ENCODE assay signal across 10 cellular contexts in the genomic region with DNA sequence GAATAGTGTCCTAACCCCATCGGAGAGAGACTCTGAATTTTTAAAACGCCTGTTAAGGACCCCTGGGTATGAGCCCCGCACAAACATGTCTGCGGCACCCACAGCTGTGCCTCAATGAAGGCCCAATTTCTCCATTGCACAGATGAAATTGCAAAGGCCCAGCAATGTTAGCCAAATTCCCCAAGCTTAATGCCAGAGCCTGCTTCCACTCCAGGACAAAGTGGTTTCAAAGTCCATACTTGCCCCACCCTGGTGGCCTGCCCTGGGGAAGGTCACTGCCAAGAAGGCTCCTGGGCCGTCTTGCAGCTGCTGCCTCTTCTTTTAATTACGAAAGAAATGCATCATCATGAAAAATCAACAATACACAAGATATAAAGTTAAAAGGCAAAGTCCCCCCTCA.
DNase-seq lines count a peak whose midpoint lies in the region; ATAC-seq and TF ChIP-seq lines count a peak whose summit lies in the region.
"Had no signal": no experiment of that assay in that cellular context is flagged by ENCODE, and none has a peak within 500 bp of the region (broad histone marks: within the 10 kb centered on the region; RNA-seq: fewer than 3 reads in every experiment).

No MANE protein-coding gene starts in this region.

- no peaks in the 10 kb centered on the region for H3K9me2 ChIP-seq in SK-N-SH

- TF ChIP-seq RAD21 in SK-N-SH (IDR thresholded peaks at IDR 0.05; ENCODE audit: low read length), result no peak

- WGBS in SK-N-SH (ENCODE audit: low lambda C conversion rate), result 34% methylated on average over 6 of the region's 6 CpGs

- H3K36me3 ChIP-seq in BLaER1, result no peaks in the 10 kb centered on the region
- no peaks in the 10 kb centered on the region for H3K36me3 ChIP-seq in muscle layer of duodenum (ENCODE audit: control insufficient read depth in 1 of 2, insufficient read depth in 2 of 2, low read length in 2 of 2)
- no peaks in the 10 kb centered on the region for H3K36me3 ChIP-seq in SK-N-SH (replicated peaks in 1 of 2; ENCODE audit: control insufficient read depth in 1 of 2, insufficient read depth in 2 of 2, low read length in 1 of 2)

- TF ChIP-seq CTCF in coronary artery (IDR thresholded peaks at IDR 0.05) (no peak), SK-N-SH (IDR thresholded peaks at IDR 0.05) (no peak)

- no peaks in the 10 kb centered on the region for H4K20me1 ChIP-seq in BLaER1
- H4K20me1 ChIP-seq in SK-N-SH (ENCODE audit: insufficient read depth), result no peaks in the 10 kb centered on the region

- no peaks in the 10 kb centered on the region for H3F3A ChIP-seq in SK-N-SH (replicated peaks; ENCODE audit: insufficient read depth)

- H3K4me3 ChIP-seq in BLaER1 (peak overlapping the region; percentile 63), coronary artery (peak overlapping the region; percentile 75), muscle layer of duodenum (ENCODE audit: low read depth in 1 of 2, low read length in 2 of 2) (peak overlapping the region; percentile 27 to 51), SK-N-SH (ENCODE audit: low read depth in 2 of 2, low read length in 1 of 2) (no peak overlapping the region)

- POLR2A ChIA-PET in SK-N-SH (lab: Yijun Ruan, JAX), result no interaction called here

- H3K27me3 Mint-ChIP-seq in T-helper 1 cell treated with Interleukin-12 subunit alpha and Interleukin-12 subunit beta and Interleukin-4 antibody, amounts not matched to agents 30 μg/mL and 1 μg/mL, for 36 hours (ENCODE audit: low read depth), result no peaks in the 10 kb centered on the region

- no peaks in the 10 kb centered on the region for H3K79me2 ChIP-seq in SK-N-SH (ENCODE audit: insufficient read depth)

- peaks cover 52% of the 10 kb centered on the region for H3K4me1 Mint-ChIP-seq in T-helper 1 cell treated with Interleukin-12 subunit alpha and Interleukin-12 subunit beta and Interleukin-4 antibody, amounts not matched to agents 30 μg/mL and 1 μg/mL, for 36 hours (ENCODE audit: low read depth)

- TF ChIP-seq EP300 in SK-N-SH (IDR thresholded peaks at IDR 0.05; ENCODE audit: borderline replicate concordance in 1 of 2, low read depth in 1 of 2, low read length in 1 of 2), result no peak

- H3K4me3 Mint-ChIP-seq in T-helper 1 cell treated with Interleukin-12 subunit alpha and Interleukin-12 subunit beta and Interleukin-4 antibody, amounts not matched to agents 30 μg/mL and 1 μg/mL, for 36 hours, result peak overlapping the region; percentile 87

- CTCF ChIA-PET in SK-N-SH (lab: Yijun Ruan, JAX), result no interaction called here

- peaks cover 25% of the 10 kb centered on the region for H3K36me3 Mint-ChIP-seq in T-helper 1 cell treated with Interleukin-12 subunit alpha and Interleukin-12 subunit beta and Interleukin-4 antibody, amounts not matched to agents 30 μg/mL and 1 μg/mL, for 36 hours (ENCODE audit: low read depth)

- peak overlapping the region; percentile 90 for H3K27ac Mint-ChIP-seq in T-helper 1 cell treated with Interleukin-12 subunit alpha and Interleukin-12 subunit beta and Interleukin-4 antibody, amounts not matched to agents 30 μg/mL and 1 μg/mL, for 36 hours

- H3K9ac ChIP-seq in BLaER1, result peak overlapping the region; percentile 76
- no peak overlapping the region for H3K9ac ChIP-seq in SK-N-SH

- no peaks in the 10 kb centered on the region for H3K9me3 Mint-ChIP-seq in T-helper 1 cell treated with Interleukin-12 subunit alpha and Interleukin-12 subunit beta and Interleukin-4 antibody, amounts not matched to agents 30 μg/mL and 1 μg/mL, for 36 hours

- DNase-seq in coronary artery (ENCODE audit: low spot score) (no peak), NCI-H2081 treated with DMSO at 0.1 percent for 48 hours (lab: John Stamatoyannopoulos, UW) (no peak), SK-N-SH (no peak)
- DNase-seq: islet precursor cell, T1000 had no signal

- ATAC-seq in HG03342 (IDR thresholded peaks at IDR 0.05; ENCODE audit: unreplicated experiment) (no peak), GM19023 (IDR thresholded peaks at IDR 0.05; ENCODE audit: unreplicated experiment) (no peak)

- H3K9me3 ChIP-seq in BLaER1 (no peaks in the 10 kb centered on the region), muscle layer of duodenum (ENCODE audit: control insufficient read depth in 1 of 2, low read length in 2 of 2) (no peaks in the 10 kb centered on the region), SK-N-SH (no peaks in the 10 kb centered on the region)

- H3K27ac ChIP-seq in BLaER1, result peak overlapping the region; percentile 83
- peak overlapping the region; percentile 18 to 87 for H3K27ac ChIP-seq in coronary artery
- H3K27ac ChIP-seq in muscle layer of duodenum (ENCODE audit: low read length), result peak overlapping the region; percentile 67
- H3K27ac ChIP-seq in SK-N-SH (ENCODE audit: low read depth in 2 of 2, low read length in 1 of 2), result no peak overlapping the region

- H3K27me3 ChIP-seq in BLaER1, result no peaks in the 10 kb centered on the region
- H3K27me3 ChIP-seq in muscle layer of duodenum (ENCODE audit: low read depth, low read length), result no peaks in the 10 kb centered on the region
- no peaks in the 10 kb centered on the region for H3K27me3 ChIP-seq in SK-N-SH (ENCODE audit: insufficient read depth)

- peaks cover 52% of the 10 kb centered on the region for H3K4me1 ChIP-seq in BLaER1
- peaks cover 0 to 3% of the 10 kb centered on the region in 2 donors for H3K4me1 ChIP-seq in muscle layer of duodenum (ENCODE audit: control insufficient read depth in 1 of 2, insufficient read depth in 2 of 2, low read length in 2 of 2)
- peaks cover 0 to 9% of the 10 kb centered on the region in 2 experiments; a peak in 2 of 4 replicates for H3K4me1 ChIP-seq in SK-N-SH (ENCODE audit: control insufficient read depth in 1 of 2, insufficient read depth in 2 of 2, low read depth in 1 of 2, low read length in 1 of 2)

- no peak overlapping the region for H2AFZ ChIP-seq in SK-N-SH (ENCODE audit: low read depth)

- peak overlapping the region; percentile 93 for H3K4me2 ChIP-seq in BLaER1
- no peak overlapping the region for H3K4me2 ChIP-seq in SK-N-SH

TF ChIP-seq in SK-N-SH, 30 proteins besides CTCF, POLR2A, EP300 and RAD21:
- no peak for TF ChIP-seq REST (IDR thresholded peaks at IDR 0.05; ENCODE audit: low read depth, low read length)
- TF ChIP-seq, protein P1, sequence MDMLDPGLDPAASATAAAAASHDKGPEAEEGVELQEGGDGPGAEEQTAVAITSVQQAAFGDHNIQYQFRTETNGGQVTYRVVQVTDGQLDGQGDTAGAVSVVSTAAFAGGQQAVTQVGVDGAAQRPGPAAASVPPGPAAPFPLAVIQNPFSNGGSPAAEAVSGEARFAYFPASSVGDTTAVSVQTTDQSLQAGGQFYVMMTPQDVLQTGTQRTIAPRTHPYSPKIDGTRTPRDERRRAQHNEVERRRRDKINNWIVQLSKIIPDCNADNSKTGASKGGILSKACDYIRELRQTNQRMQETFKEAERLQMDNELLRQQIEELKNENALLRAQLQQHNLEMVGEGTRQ (IDR thresholded peaks at IDR 0.05; ENCODE audit: borderline replicate concordance, low read depth, low read length), result no peak
- TF ChIP-seq TCF12 (IDR thresholded peaks at IDR 0.05), result no peak
- no peak for TF ChIP-seq NRF1 (IDR thresholded peaks at IDR 0.05; ENCODE audit: low read depth, low read length)
- no peak for TF ChIP-seq SIN3A (IDR thresholded peaks at IDR 0.05; ENCODE audit: borderline replicate concordance, low read depth, low read length)
- no peak for TF ChIP-seq CHD2 (IDR thresholded peaks at IDR 0.05; ENCODE audit: low read length, partially characterized antibody)

Comparison
In these comparisons a context has a peak if more than half of its experiments do, and no peak if none do; other contexts are left out.
1. H3K27ac ChIP-seq: peak in BLaER1 (single experiment), coronary artery (2 of 2) and muscle layer of duodenum (single experiment); none in SK-N-SH (0 of 2).
2. H3K4me3 ChIP-seq: peak in BLaER1 (single experiment), coronary artery (single experiment) and muscle layer of duodenum (2 of 2); none in SK-N-SH (0 of 2).